Comparison of ENCODE assay signal across 8 cellular contexts in the genomic region with DNA sequence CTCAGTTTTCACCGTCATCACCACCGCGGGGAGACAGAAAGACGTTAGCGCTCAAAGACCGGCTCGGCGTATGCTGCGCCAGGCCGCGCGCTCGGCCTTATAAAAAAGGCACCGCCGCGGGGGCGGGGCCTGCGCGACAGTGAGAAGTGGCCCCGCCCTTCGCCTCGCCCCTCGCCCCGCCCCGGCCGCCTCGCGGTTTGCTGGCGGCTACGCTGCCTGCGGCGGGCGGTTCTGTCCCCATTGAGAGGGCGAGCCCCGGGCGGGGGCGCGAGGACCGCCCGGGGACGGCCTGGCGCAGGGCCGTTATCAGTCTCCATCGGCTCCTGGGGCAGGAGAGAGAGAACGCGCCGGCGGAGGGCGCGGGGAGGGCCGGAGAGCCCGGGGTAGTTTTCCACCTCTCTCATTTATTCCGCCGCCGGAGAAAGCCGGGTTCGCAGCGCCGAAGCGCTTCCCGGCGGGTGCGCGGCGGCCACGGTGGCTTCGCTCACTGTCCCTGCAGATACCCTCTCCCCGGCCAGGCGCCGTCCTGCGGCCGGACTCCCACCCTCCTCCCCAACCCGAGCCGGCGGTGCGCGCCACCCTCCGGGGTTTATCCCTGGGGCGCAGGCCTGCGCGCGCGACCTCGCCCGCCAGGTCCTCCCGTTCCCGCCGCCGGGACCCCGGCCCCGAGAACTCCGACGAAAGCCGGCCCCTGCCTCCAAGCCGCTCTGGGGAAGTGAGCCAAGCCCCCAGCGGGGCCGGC.
A peak's percentile ranks its signal among the peaks of the same experiment; 100 is the strongest.
DNase-seq lines count a peak whose midpoint lies in the region; ATAC-seq and TF ChIP-seq lines count a peak whose summit lies in the region.

No MANE protein-coding gene starts in this region.

- H3K36me3 ChIP-seq in kidney epithelial cell (ENCODE audit: control insufficient read depth, insufficient read depth, low read length) = peaks cover 3% of the 10 kb centered on the region

- no peaks in the 10 kb centered on the region for H3K27me3 ChIP-seq in kidney epithelial cell (ENCODE audit: control insufficient read depth, insufficient read depth, low read length)

- in situ Hi-C loops in GM18951 (cut with MboI; ENCODE audit: low sequenced_read_pairs, unreplicated experiment) = loop anchor here (25.0 kb wide), 2 partner anchors 712 to 1262 kb away; no protein-coding TSS in a partner anchor

- ATAC-seq in HG03159 (IDR thresholded peaks at IDR 0.05; ENCODE audit: unreplicated experiment) = peak; percentile 78

- H3K4me3 ChIP-seq in AG09309 (ENCODE audit: control insufficient read depth, low read depth, low read length) (peak overlapping the region; percentile 63), kidney epithelial cell (ENCODE audit: low read depth, low read length) (peak overlapping the region; percentile 79)

- DNase-seq in AG09309 (ENCODE audit: low read depth) (no peak), NCI-H226 (peak; percentile 85), cerebellar cortex (ENCODE audit: low spot score) (peak; percentile 86), kidney epithelial cell (ENCODE audit: low read depth) (peak; percentile 28)
- peak; percentile 94 for DNase-seq in activated CD4-positive, CD25-positive, alpha-beta regulatory T cell treated with anti-CD3 and anti-CD28 coated beads, Interleukin-2, amount 50 U/mL, for 72 hours
- peak; percentile 95 for DNase-seq in stimulated activated CD4-positive, alpha-beta T cell treated with anti-CD3 and anti-CD28 coated beads, Interleukin-15, amount 100 ng/mL, for 24 hours

- peak; percentile 99 for TF ChIP-seq POLR2A in GM18951 (IDR thresholded peaks at IDR 0.05; ENCODE audit: extremely low read depth, insufficient read depth, insufficient read length)

- no peak for TF ChIP-seq CTCF in AG09309 (IDR thresholded peaks at IDR 0.05; ENCODE audit: control insufficient read depth, insufficient read depth, low read depth, low read length, missing control alignments)
- no peak for TF ChIP-seq CTCF in kidney epithelial cell (IDR thresholded peaks at IDR 0.05; ENCODE audit: insufficient read depth, low read length, poor library complexity, severe bottlenecking)
